ENCODE assay signal across 3 cellular contexts in the genomic region with DNA sequence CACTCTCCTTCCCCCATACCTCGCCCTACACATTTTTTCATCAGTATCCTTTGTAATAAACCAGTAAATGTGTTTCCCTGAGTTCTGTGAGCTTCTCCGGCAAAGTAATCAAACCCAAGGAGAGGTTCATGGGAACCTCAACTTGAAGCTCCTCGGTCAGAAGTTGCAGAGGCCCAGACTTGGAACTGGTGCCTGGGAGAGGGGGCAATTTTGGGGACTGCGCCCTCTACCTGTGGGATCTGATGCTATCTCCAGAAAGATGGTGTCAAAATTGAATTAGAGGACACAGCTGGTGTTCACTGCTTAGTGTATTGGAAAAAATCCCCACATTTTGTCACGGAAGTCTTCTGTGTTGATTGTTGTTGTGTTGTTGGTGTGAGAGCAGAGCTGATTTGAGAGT.
TF ChIP-seq lines count a peak whose summit lies in the region.

No MANE protein-coding gene starts in this region.

TF ChIP-seq in SK-N-SH, 30 proteins besides CTCF, POLR2A, EP300 and RAD21 (continues in another document):
- TF ChIP-seq, protein P1, sequence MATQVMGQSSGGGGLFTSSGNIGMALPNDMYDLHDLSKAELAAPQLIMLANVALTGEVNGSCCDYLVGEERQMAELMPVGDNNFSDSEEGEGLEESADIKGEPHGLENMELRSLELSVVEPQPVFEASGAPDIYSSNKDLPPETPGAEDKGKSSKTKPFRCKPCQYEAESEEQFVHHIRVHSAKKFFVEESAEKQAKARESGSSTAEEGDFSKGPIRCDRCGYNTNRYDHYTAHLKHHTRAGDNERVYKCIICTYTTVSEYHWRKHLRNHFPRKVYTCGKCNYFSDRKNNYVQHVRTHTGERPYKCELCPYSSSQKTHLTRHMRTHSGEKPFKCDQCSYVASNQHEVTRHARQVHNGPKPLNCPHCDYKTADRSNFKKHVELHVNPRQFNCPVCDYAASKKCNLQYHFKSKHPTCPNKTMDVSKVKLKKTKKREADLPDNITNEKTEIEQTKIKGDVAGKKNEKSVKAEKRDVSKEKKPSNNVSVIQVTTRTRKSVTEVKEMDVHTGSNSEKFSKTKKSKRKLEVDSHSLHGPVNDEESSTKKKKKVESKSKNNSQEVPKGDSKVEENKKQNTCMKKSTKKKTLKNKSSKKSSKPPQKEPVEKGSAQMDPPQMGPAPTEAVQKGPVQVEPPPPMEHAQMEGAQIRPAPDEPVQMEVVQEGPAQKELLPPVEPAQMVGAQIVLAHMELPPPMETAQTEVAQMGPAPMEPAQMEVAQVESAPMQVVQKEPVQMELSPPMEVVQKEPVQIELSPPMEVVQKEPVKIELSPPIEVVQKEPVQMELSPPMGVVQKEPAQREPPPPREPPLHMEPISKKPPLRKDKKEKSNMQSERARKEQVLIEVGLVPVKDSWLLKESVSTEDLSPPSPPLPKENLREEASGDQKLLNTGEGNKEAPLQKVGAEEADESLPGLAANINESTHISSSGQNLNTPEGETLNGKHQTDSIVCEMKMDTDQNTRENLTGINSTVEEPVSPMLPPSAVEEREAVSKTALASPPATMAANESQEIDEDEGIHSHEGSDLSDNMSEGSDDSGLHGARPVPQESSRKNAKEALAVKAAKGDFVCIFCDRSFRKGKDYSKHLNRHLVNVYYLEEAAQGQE (IDR thresholded peaks at IDR 0.05; ENCODE audit: low read depth, low read length) = no peak
- TF ChIP-seq, protein P2, sequence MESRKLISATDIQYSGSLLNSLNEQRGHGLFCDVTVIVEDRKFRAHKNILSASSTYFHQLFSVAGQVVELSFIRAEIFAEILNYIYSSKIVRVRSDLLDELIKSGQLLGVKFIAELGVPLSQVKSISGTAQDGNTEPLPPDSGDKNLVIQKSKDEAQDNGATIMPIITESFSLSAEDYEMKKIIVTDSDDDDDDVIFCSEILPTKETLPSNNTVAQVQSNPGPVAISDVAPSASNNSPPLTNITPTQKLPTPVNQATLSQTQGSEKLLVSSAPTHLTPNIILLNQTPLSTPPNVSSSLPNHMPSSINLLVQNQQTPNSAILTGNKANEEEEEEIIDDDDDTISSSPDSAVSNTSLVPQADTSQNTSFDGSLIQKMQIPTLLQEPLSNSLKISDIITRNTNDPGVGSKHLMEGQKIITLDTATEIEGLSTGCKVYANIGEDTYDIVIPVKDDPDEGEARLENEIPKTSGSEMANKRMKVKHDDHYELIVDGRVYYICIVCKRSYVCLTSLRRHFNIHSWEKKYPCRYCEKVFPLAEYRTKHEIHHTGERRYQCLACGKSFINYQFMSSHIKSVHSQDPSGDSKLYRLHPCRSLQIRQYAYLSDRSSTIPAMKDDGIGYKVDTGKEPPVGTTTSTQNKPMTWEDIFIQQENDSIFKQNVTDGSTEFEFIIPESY (IDR thresholded peaks at IDR 0.05; ENCODE audit: borderline replicate concordance, low read depth) = no peak
- TF ChIP-seq NRF1 (IDR thresholded peaks at IDR 0.05; ENCODE audit: low read depth, low read length) (no peak), GABPA (IDR thresholded peaks at IDR 0.05; ENCODE audit: low read depth) (no peak), SIN3A (IDR thresholded peaks at IDR 0.05; ENCODE audit: borderline replicate concordance, low read depth, low read length) (no peak), FOXJ3 (CRISPR knock-in tag; IDR thresholded peaks at IDR 0.05) (no peak), FOSL2 (IDR thresholded peaks at IDR 0.05; ENCODE audit: borderline replicate concordance, low read depth) (no peak), JUND (IDR thresholded peaks at IDR 0.05) (no peak), TCF12 (IDR thresholded peaks at IDR 0.05) (no peak), TAF1 (IDR thresholded peaks at IDR 0.05; ENCODE audit: borderline replicate concordance, low read depth, low read length) (no peak), MXI1 (IDR thresholded peaks at IDR 0.05; ENCODE audit: low read depth, low read length) (no peak), ELF1 (IDR thresholded peaks at IDR 0.05) (no peak), YY1 (IDR thresholded peaks at IDR 0.05; ENCODE audit: low read depth) (no peak), RFX5 (IDR thresholded peaks at IDR 0.05; ENCODE audit: low read length) (no peak), GATA2 (CRISPR knock-in tag; IDR thresholded peaks at IDR 0.05) (no peak)
- TF ChIP-seq, protein P3, sequence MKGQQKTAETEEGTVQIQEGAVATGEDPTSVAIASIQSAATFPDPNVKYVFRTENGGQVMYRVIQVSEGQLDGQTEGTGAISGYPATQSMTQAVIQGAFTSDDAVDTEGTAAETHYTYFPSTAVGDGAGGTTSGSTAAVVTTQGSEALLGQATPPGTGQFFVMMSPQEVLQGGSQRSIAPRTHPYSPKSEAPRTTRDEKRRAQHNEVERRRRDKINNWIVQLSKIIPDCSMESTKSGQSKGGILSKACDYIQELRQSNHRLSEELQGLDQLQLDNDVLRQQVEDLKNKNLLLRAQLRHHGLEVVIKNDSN (IDR thresholded peaks at IDR 0.05; ENCODE audit: borderline replicate concordance, low read depth) = no peak

TF ChIP-seq in SK-N-SH treated with all-trans-retinoic acid at 6 μM for 48 hours, 23 proteins besides CTCF, POLR2A, EP300 and RAD21 (continued from another document and continues in another):
- TF ChIP-seq, protein P4, sequence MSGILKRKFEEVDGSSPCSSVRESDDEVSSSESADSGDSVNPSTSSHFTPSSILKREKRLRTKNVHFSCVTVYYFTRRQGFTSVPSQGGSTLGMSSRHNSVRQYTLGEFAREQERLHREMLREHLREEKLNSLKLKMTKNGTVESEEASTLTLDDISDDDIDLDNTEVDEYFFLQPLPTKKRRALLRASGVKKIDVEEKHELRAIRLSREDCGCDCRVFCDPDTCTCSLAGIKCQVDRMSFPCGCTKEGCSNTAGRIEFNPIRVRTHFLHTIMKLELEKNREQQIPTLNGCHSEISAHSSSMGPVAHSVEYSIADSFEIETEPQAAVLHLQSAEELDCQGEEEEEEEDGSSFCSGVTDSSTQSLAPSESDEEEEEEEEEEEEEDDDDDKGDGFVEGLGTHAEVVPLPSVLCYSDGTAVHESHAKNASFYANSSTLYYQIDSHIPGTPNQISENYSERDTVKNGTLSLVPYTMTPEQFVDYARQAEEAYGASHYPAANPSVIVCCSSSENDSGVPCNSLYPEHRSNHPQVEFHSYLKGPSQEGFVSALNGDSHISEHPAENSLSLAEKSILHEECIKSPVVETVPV (CRISPR knock-in tag; IDR thresholded peaks at IDR 0.05) = no peak
- no peak for TF ChIP-seq ZC3H10 (CRISPR knock-in tag; IDR thresholded peaks at IDR 0.05)
- TF ChIP-seq ISL1 (CRISPR knock-in tag; IDR thresholded peaks at IDR 0.05) = no peak
- TF ChIP-seq ZFP30 (CRISPR knock-in tag; IDR thresholded peaks at IDR 0.05) = no peak
- no peak for TF ChIP-seq ZNF70 (CRISPR knock-in tag; IDR thresholded peaks at IDR 0.05)
- TF ChIP-seq SNAI2 (CRISPR knock-in tag; IDR thresholded peaks at IDR 0.05) = no peak
- TF ChIP-seq, protein P5, sequence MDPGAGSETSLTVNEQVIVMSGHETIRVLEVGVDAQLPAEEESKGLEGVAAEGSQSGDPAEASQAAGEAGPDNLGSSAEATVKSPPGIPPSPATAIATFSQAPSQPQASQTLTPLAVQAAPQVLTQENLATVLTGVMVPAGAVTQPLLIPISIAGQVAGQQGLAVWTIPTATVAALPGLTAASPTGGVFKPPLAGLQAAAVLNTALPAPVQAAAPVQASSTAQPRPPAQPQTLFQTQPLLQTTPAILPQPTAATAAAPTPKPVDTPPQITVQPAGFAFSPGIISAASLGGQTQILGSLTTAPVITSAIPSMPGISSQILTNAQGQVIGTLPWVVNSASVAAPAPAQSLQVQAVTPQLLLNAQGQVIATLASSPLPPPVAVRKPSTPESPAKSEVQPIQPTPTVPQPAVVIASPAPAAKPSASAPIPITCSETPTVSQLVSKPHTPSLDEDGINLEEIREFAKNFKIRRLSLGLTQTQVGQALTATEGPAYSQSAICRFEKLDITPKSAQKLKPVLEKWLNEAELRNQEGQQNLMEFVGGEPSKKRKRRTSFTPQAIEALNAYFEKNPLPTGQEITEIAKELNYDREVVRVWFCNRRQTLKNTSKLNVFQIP (CRISPR knock-in tag; IDR thresholded peaks at IDR 0.05; ENCODE audit: borderline replicate concordance, low read depth) = no peak
- no peak for TF ChIP-seq ZFP3 (CRISPR knock-in tag; IDR thresholded peaks at IDR 0.05)
- TF ChIP-seq, protein P6, sequence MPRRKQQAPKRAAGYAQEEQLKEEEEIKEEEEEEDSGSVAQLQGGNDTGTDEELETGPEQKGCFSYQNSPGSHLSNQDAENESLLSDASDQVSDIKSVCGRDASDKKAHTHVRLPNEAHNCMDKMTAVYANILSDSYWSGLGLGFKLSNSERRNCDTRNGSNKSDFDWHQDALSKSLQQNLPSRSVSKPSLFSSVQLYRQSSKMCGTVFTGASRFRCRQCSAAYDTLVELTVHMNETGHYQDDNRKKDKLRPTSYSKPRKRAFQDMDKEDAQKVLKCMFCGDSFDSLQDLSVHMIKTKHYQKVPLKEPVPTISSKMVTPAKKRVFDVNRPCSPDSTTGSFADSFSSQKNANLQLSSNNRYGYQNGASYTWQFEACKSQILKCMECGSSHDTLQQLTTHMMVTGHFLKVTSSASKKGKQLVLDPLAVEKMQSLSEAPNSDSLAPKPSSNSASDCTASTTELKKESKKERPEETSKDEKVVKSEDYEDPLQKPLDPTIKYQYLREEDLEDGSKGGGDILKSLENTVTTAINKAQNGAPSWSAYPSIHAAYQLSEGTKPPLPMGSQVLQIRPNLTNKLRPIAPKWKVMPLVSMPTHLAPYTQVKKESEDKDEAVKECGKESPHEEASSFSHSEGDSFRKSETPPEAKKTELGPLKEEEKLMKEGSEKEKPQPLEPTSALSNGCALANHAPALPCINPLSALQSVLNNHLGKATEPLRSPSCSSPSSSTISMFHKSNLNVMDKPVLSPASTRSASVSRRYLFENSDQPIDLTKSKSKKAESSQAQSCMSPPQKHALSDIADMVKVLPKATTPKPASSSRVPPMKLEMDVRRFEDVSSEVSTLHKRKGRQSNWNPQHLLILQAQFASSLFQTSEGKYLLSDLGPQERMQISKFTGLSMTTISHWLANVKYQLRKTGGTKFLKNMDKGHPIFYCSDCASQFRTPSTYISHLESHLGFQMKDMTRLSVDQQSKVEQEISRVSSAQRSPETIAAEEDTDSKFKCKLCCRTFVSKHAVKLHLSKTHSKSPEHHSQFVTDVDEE (CRISPR knock-in tag; IDR thresholded peaks at IDR 0.05) = no peak

TF ChIP-seq in K562, 482 proteins besides CTCF, POLR2A, EP300 and RAD21 (continued from another document):
- TF ChIP-seq, protein P7, sequence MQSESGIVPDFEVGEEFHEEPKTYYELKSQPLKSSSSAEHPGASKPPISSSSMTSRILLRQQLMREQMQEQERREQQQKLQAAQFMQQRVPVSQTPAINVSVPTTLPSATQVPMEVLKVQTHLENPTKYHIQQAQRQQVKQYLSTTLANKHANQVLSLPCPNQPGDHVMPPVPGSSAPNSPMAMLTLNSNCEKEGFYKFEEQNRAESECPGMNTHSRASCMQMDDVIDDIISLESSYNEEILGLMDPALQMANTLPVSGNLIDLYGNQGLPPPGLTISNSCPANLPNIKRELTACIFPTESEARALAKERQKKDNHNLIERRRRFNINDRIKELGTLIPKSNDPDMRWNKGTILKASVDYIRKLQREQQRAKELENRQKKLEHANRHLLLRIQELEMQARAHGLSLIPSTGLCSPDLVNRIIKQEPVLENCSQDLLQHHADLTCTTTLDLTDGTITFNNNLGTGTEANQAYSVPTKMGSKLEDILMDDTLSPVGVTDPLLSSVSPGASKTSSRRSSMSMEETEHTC (IDR thresholded peaks at IDR 0.05) = no peak
- TF ChIP-seq, protein P8, sequence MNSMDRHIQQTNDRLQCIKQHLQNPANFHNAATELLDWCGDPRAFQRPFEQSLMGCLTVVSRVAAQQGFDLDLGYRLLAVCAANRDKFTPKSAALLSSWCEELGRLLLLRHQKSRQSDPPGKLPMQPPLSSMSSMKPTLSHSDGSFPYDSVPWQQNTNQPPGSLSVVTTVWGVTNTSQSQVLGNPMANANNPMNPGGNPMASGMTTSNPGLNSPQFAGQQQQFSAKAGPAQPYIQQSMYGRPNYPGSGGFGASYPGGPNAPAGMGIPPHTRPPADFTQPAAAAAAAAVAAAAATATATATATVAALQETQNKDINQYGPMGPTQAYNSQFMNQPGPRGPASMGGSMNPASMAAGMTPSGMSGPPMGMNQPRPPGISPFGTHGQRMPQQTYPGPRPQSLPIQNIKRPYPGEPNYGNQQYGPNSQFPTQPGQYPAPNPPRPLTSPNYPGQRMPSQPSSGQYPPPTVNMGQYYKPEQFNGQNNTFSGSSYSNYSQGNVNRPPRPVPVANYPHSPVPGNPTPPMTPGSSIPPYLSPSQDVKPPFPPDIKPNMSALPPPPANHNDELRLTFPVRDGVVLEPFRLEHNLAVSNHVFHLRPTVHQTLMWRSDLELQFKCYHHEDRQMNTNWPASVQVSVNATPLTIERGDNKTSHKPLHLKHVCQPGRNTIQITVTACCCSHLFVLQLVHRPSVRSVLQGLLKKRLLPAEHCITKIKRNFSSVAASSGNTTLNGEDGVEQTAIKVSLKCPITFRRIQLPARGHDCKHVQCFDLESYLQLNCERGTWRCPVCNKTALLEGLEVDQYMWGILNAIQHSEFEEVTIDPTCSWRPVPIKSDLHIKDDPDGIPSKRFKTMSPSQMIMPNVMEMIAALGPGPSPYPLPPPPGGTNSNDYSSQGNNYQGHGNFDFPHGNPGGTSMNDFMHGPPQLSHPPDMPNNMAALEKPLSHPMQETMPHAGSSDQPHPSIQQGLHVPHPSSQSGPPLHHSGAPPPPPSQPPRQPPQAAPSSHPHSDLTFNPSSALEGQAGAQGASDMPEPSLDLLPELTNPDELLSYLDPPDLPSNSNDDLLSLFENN (IDR thresholded peaks at IDR 0.05; ENCODE audit: low read depth in 2 of 2, low read length in 2 of 2) = no peak
- no peak for TF ChIP-seq PHTF2 (CRISPR knock-in tag; IDR thresholded peaks at IDR 0.05)
- TF ChIP-seq ZNF785 (CRISPR knock-in tag; IDR thresholded peaks at IDR 0.05) = no peak
- TF ChIP-seq, protein P9, sequence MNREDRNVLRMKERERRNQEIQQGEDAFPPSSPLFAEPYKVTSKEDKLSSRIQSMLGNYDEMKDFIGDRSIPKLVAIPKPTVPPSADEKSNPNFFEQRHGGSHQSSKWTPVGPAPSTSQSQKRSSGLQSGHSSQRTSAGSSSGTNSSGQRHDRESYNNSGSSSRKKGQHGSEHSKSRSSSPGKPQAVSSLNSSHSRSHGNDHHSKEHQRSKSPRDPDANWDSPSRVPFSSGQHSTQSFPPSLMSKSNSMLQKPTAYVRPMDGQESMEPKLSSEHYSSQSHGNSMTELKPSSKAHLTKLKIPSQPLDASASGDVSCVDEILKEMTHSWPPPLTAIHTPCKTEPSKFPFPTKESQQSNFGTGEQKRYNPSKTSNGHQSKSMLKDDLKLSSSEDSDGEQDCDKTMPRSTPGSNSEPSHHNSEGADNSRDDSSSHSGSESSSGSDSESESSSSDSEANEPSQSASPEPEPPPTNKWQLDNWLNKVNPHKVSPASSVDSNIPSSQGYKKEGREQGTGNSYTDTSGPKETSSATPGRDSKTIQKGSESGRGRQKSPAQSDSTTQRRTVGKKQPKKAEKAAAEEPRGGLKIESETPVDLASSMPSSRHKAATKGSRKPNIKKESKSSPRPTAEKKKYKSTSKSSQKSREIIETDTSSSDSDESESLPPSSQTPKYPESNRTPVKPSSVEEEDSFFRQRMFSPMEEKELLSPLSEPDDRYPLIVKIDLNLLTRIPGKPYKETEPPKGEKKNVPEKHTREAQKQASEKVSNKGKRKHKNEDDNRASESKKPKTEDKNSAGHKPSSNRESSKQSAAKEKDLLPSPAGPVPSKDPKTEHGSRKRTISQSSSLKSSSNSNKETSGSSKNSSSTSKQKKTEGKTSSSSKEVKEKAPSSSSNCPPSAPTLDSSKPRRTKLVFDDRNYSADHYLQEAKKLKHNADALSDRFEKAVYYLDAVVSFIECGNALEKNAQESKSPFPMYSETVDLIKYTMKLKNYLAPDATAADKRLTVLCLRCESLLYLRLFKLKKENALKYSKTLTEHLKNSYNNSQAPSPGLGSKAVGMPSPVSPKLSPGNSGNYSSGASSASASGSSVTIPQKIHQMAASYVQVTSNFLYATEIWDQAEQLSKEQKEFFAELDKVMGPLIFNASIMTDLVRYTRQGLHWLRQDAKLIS (CRISPR knock-in tag; IDR thresholded peaks at IDR 0.05) = no peak
- no peak for TF ChIP-seq HNRNPH1 (optimal IDR thresholded peaks at IDR 0.05; ENCODE audit: low read depth, low read length)
